ENCODE assay signal across 1 cellular context in genomic region chr13:43301341-43301969, GRCh38.
TF ChIP-seq lines count a peak whose summit lies in the region.

No MANE protein-coding gene starts in this region.

TF ChIP-seq in HEK293, 187 proteins besides CTCF, POLR2A, EP300 and RAD21 (continued from another document):
- TF ChIP-seq ZNF518A (tag by site-specific recombination; conservative IDR thresholded peaks at IDR 0.05; ENCODE audit: low read depth): no peak
- no peak for TF ChIP-seq ZBTB44 (tag by site-specific recombination; IDR thresholded peaks at IDR 0.05)
- no peak for TF ChIP-seq ZNF555 (tag by site-specific recombination; conservative IDR thresholded peaks at IDR 0.05)
- TF ChIP-seq PBX3 (CRISPR knock-in tag; IDR thresholded peaks at IDR 0.05): no peak
- TF ChIP-seq ZNF362 (tag by site-specific recombination; IDR thresholded peaks at IDR 0.05): peak; percentile 29; the same call in 1 of the 2 replicates
